ENCODE assay signal across 35 cellular contexts in genomic region chr1:184324972-184325371, GRCh38.
"Had no signal": no experiment of that assay in that cellular context is flagged by ENCODE, and none has a peak within 500 bp of the region (broad histone marks: within the 10 kb centered on the region; RNA-seq: fewer than 3 reads in every experiment).

No MANE protein-coding gene starts in this region.

- H3K27ac ChIP-seq: brain microvascular endothelial cell, PC-9, SJCRH30, SK-N-MC, WERI-Rb-1 had no signal

- H3K9me3 ChIP-seq: MG63, SJCRH30 had no signal

- H3K36me3 ChIP-seq: brain microvascular endothelial cell, MG63, SJCRH30, WERI-Rb-1 had no signal

- H3K27me3 ChIP-seq: brain microvascular endothelial cell, MG63, SJCRH30 had no signal

- ATAC-seq: activated CD8-positive, alpha-beta memory T cell treated with anti-CD3 and anti-CD28 coated beads, Interleukin-2, amount 10 ng/mL, durations not matched to agents 7 days and 5 days had no signal

- DNase-seq: activated CD4-positive, alpha-beta memory T cell treated with anti-CD3 and anti-CD28 coated beads, Interleukin-2, amount 10 ng/mL, durations not matched to agents 7 days and 5 days; activated CD4-positive, alpha-beta T cell treated with anti-CD3 and anti-CD28 coated beads for 1 hour; activated CD4-positive, alpha-beta T cell treated with anti-CD3 and anti-CD28 coated beads for 48 hours; activated CD4-positive, CD25-positive, alpha-beta regulatory T cell; activated CD8-positive, alpha-beta memory T cell treated with anti-CD3 and anti-CD28 coated beads for 24 hours; activated CD8-positive, alpha-beta memory T cell treated with anti-CD3 and anti-CD28 coated beads, Interleukin-2, amount 10 ng/mL, durations not matched to agents 7 days and 5 days; activated CD8-positive, alpha-beta memory T cell treated with anti-CD3 and anti-CD28 coated beads, Interleukin-2, amount 50 U/mL, for 48 hours; activated effector memory CD4-positive, alpha-beta T cell treated with Interleukin-2 at 50 U/mL for 16 hours; activated naive CD4-positive, alpha-beta T cell; activated naive CD4-positive, alpha-beta T cell treated with anti-CD3 and anti-CD28 coated beads, Interleukin-2, amount 50 U/mL, for 16 hours; activated naive CD8-positive, alpha-beta T cell treated with anti-CD3 and anti-CD28 coated beads for 36 hours; activated T-cell treated with anti-CD3 and anti-CD28 coated beads, Interleukin-2, amount 50 U/mL, for 48 hours; amniotic stem cell; aorta; brain microvascular endothelial cell; central memory CD4-positive, alpha-beta T cell; Karpas-422; MG63; NCI-H1048; NCI-H1105 treated with DMSO at 0.1 percent for 48 hours; NCI-H1436 treated with DMSO at 0.1 percent for 48 hours; NCI-H1694 treated with DMSO at 0.1 percent for 48 hours; NCI-H2029; NCI-H345; NCI-H510A; NCI-H526 treated with DMSO at 0.1 percent for 48 hours; NCI-H774; NK-92 treated with Interleukin-12 subunit alpha and Interleukin-12 subunit beta, amount 100 ng/mL, for 24 hours; PC-9; SHP77; SJCRH30; T1000; WERI-Rb-1 had no signal

- H3K4me2 ChIP-seq: PC-9 had no signal

- H3K4me3 ChIP-seq: MG63, PC-9, SJCRH30, SK-N-MC had no signal

- FAIRE-seq: RCC 7860 had no signal

- H3K4me1 ChIP-seq: SJCRH30 had no signal
